ENCODE assay signal across 1 cellular context in genomic region chr17:50094753-50095616, GRCh38.
A peak's percentile ranks its signal among the peaks of the same experiment; 100 is the strongest.
TF ChIP-seq lines count a peak whose summit lies in the region.

PDK2 (plus strand) TSS chr17:50095351; CDS start chr17:50095436, 85 bp downstream.

TF ChIP-seq in HEK293, 187 proteins besides CTCF, POLR2A, EP300 and RAD21 (continued from another document and continues in another):
- TF ChIP-seq ZNF580 (tag by site-specific recombination; IDR thresholded peaks at IDR 0.05): peak; percentile 52; the same call in 1 of the 2 replicates
- no peak for TF ChIP-seq ZNF830 (tag by site-specific recombination; IDR thresholded peaks at IDR 0.05; ENCODE audit: low read depth)
- peak; percentile 9; the same call in 1 of the 2 replicates for TF ChIP-seq ZSCAN18 (tag by site-specific recombination; IDR thresholded peaks at IDR 0.05)
- peak; percentile 47; the same call in 1 of the 2 replicates for TF ChIP-seq ZNF639 (tag by site-specific recombination; IDR thresholded peaks at IDR 0.05)
- TF ChIP-seq ZNF704 (tag by site-specific recombination; IDR thresholded peaks at IDR 0.05): peak; percentile 99
- TF ChIP-seq ZNF658 (tag by site-specific recombination; IDR thresholded peaks at IDR 0.05): no peak
- peak; percentile 91 for TF ChIP-seq KLF8 (tag by site-specific recombination; IDR thresholded peaks at IDR 0.05)
- TF ChIP-seq ZNF596 (tag by site-specific recombination; IDR thresholded peaks at IDR 0.05): no peak
- no peak for TF ChIP-seq ZFP41 (tag by site-specific recombination; IDR thresholded peaks at IDR 0.05; ENCODE audit: borderline replicate concordance)
- TF ChIP-seq INSM2 (tag by site-specific recombination; IDR thresholded peaks at IDR 0.05): peak; percentile 42
- TF ChIP-seq ZBTB8A (tag by site-specific recombination; IDR thresholded peaks at IDR 0.05): peak; percentile 62; the same call in 1 of the 2 replicates
- TF ChIP-seq ZXDB (tag by site-specific recombination; IDR thresholded peaks at IDR 0.05): peak; percentile 72
- peak; percentile 91 for TF ChIP-seq ZBTB26 (tag by site-specific recombination; optimal IDR thresholded peaks at IDR 0.05)
- TF ChIP-seq ZNF341 (tag by site-specific recombination; IDR thresholded peaks at IDR 0.05; ENCODE audit: low read depth): peak; percentile 73
- peak; percentile 17; the same call in 1 of the 2 replicates for TF ChIP-seq REST (tag by site-specific recombination; IDR thresholded peaks at IDR 0.05)
- no peak for TF ChIP-seq HOXC10 (CRISPR knock-in tag; IDR thresholded peaks at IDR 0.05)
- TF ChIP-seq RBAK (tag by site-specific recombination; IDR thresholded peaks at IDR 0.05): no peak
- peak; percentile 98 for TF ChIP-seq ZNF18 (tag by site-specific recombination; IDR thresholded peaks at IDR 0.05)
- peak; percentile 71 for TF ChIP-seq ZNF600 (tag by site-specific recombination; IDR thresholded peaks at IDR 0.05)
- TF ChIP-seq KLF17 (tag by site-specific recombination; IDR thresholded peaks at IDR 0.05): peak; percentile 70
- TF ChIP-seq OVOL3 (tag by site-specific recombination; IDR thresholded peaks at IDR 0.05): peak; percentile 6; the same call in 1 of the 2 replicates
- 0 out of 2 replicates have a peak, but pooled peaks have one; percentile 10 for TF ChIP-seq HIC1 (tag by site-specific recombination; IDR thresholded peaks at IDR 0.05)
- TF ChIP-seq ZNF391 (tag by site-specific recombination; IDR thresholded peaks at IDR 0.05; ENCODE audit: borderline replicate concordance, low read depth): peak; percentile 25; the same call in 1 of the 2 replicates
- no peak; the same call in 1 of the 2 replicates for TF ChIP-seq KLF10 (tag by site-specific recombination; IDR thresholded peaks at IDR 0.05)
- TF ChIP-seq ZNF366 (tag by site-specific recombination; conservative IDR thresholded peaks at IDR 0.05): peak; percentile 91
- TF ChIP-seq PRDM10 (tag by site-specific recombination; IDR thresholded peaks at IDR 0.05): peak; percentile 99
- TF ChIP-seq ZBTB7A (tag by site-specific recombination; IDR thresholded peaks at IDR 0.05; ENCODE audit: low read depth): peak; percentile 76; the same call in 1 of the 2 replicates
- TF ChIP-seq ZNF133 (tag by site-specific recombination; IDR thresholded peaks at IDR 0.05): no peak
- no peak for TF ChIP-seq ZNF624 (tag by site-specific recombination; IDR thresholded peaks at IDR 0.05)
- TF ChIP-seq MZF1 (tag by site-specific recombination; IDR thresholded peaks at IDR 0.05; ENCODE audit: borderline replicate concordance): peak; percentile 49
- peak; percentile 18 for TF ChIP-seq PRDM4 (tag by site-specific recombination; IDR thresholded peaks at IDR 0.05)
